30 cellular contexts compared by ENCODE assay signal in genomic region chr13:72457151-72457550, GRCh38.
"Had no signal": no experiment of that assay in that cellular context is flagged by ENCODE, and none has a peak within 500 bp of the region (broad histone marks: within the 10 kb centered on the region; RNA-seq: fewer than 3 reads in every experiment).

No MANE protein-coding gene starts in this region.

- H3K4me3 Mint-ChIP-seq: activated CD4-positive, alpha-beta memory T cell treated with anti-CD3 and anti-CD28 coated beads, Interleukin-2, amount 10 ng/mL, durations not matched to agents 7 days and 5 days; activated CD4-positive, alpha-beta T cell treated with anti-CD3 and anti-CD28 coated beads, Interleukin-2, amount 10 ng/mL, durations not matched to agents 7 days and 5 days; activated naive CD8-positive, alpha-beta T cell; activated T-cell treated with anti-CD3 and anti-CD28 coated beads, Interleukin-2, amount 50 U/mL, for 4 hours; activated T-helper 17 cell treated with anti-CD3 and anti-CD28 coated beads, Interleukin-2, amount 50 U/mL, for 72 hours; central memory CD8-positive, alpha-beta T cell; dendritic cell treated with granulocyte-macrophage colony-stimulating factor and Interleukin-4, amounts not matched to agents 40 ng/mL and 50 ng/mL, for 4 days; endodermal cell; T-helper 1 cell treated with Interleukin-12 subunit alpha and Interleukin-12 subunit beta and Interleukin-4 antibody, amounts not matched to agents 30 μg/mL and 1 μg/mL, for 36 hours had no signal

- H3K27me3 ChIP-seq: brain microvascular endothelial cell had no signal

- ATAC-seq: activated T-cell treated with anti-CD3 and anti-CD28 coated beads, Interleukin-2, amount 50 U/mL, for 4 hours; activated T-helper 17 cell treated with anti-CD3 and anti-CD28 coated beads, Interleukin-2, amount 50 U/mL, for 72 hours; esophagus mucosa had no signal

- H3K36me3 ChIP-seq: brain microvascular endothelial cell had no signal

- H3K9me3 Mint-ChIP-seq: activated CD4-positive, alpha-beta memory T cell treated with anti-CD3 and anti-CD28 coated beads, Interleukin-2, amount 10 ng/mL, durations not matched to agents 7 days and 5 days; activated CD4-positive, alpha-beta T cell treated with anti-CD3 and anti-CD28 coated beads, Interleukin-2, amount 10 ng/mL, durations not matched to agents 7 days and 5 days; activated T-cell treated with anti-CD3 and anti-CD28 coated beads, Interleukin-2, amount 50 U/mL, for 4 hours; activated T-helper 17 cell treated with anti-CD3 and anti-CD28 coated beads, Interleukin-2, amount 50 U/mL, for 72 hours; dendritic cell treated with granulocyte-macrophage colony-stimulating factor and Interleukin-4, amounts not matched to agents 40 ng/mL and 50 ng/mL, for 4 days; endodermal cell; T-helper 1 cell treated with Interleukin-12 subunit alpha and Interleukin-12 subunit beta and Interleukin-4 antibody, amounts not matched to agents 30 μg/mL and 1 μg/mL, for 36 hours had no signal

- H3K27me3 Mint-ChIP-seq: activated CD4-positive, alpha-beta memory T cell treated with anti-CD3 and anti-CD28 coated beads, Interleukin-2, amount 10 ng/mL, durations not matched to agents 7 days and 5 days; activated naive CD8-positive, alpha-beta T cell; activated T-helper 17 cell treated with anti-CD3 and anti-CD28 coated beads, Interleukin-2, amount 50 U/mL, for 72 hours; central memory CD8-positive, alpha-beta T cell; dendritic cell treated with granulocyte-macrophage colony-stimulating factor and Interleukin-4, amounts not matched to agents 40 ng/mL and 50 ng/mL, for 4 days had no signal

- H3K27ac Mint-ChIP-seq: activated CD4-positive, alpha-beta memory T cell treated with anti-CD3 and anti-CD28 coated beads, Interleukin-2, amount 10 ng/mL, durations not matched to agents 7 days and 5 days; activated CD4-positive, alpha-beta T cell treated with anti-CD3 and anti-CD28 coated beads, Interleukin-2, amount 10 ng/mL, durations not matched to agents 7 days and 5 days; activated naive CD8-positive, alpha-beta T cell; activated T-helper 17 cell treated with anti-CD3 and anti-CD28 coated beads, Interleukin-2, amount 50 U/mL, for 72 hours; dendritic cell treated with granulocyte-macrophage colony-stimulating factor and Interleukin-4, amounts not matched to agents 40 ng/mL and 50 ng/mL, for 4 days; endodermal cell; T-helper 1 cell treated with Interleukin-12 subunit alpha and Interleukin-12 subunit beta and Interleukin-4 antibody, amounts not matched to agents 30 μg/mL and 1 μg/mL, for 36 hours had no signal

- H3K4me3 ChIP-seq: coronary artery, dorsolateral prefrontal cortex had no signal

- H3K4me1 Mint-ChIP-seq: activated CD4-positive, alpha-beta memory T cell treated with anti-CD3 and anti-CD28 coated beads, Interleukin-2, amount 10 ng/mL, durations not matched to agents 7 days and 5 days; activated CD4-positive, alpha-beta T cell treated with anti-CD3 and anti-CD28 coated beads, Interleukin-2, amount 10 ng/mL, durations not matched to agents 7 days and 5 days; activated T-helper 17 cell treated with anti-CD3 and anti-CD28 coated beads, Interleukin-2, amount 50 U/mL, for 72 hours; central memory CD8-positive, alpha-beta T cell; endodermal cell had no signal

- H3K27ac ChIP-seq: brain microvascular endothelial cell, coronary artery had no signal

- H3K36me3 Mint-ChIP-seq: activated naive CD8-positive, alpha-beta T cell had no signal

- DNase-seq: activated CD4-positive, alpha-beta memory T cell treated with anti-CD3 and anti-CD28 coated beads, Interleukin-2, amount 10 ng/mL, durations not matched to agents 7 days and 5 days; activated CD4-positive, alpha-beta T cell treated with anti-CD3 and anti-CD28 coated beads for 1 hour; activated CD4-positive, alpha-beta T cell treated with anti-CD3 and anti-CD28 coated beads for 4 hours; activated CD4-positive, alpha-beta T cell treated with anti-CD3 and anti-CD28 coated beads, Interleukin-2, amount 10 ng/mL, durations not matched to agents 7 days and 5 days; activated CD4-positive, alpha-beta T cell treated with anti-CD3 and anti-CD28 coated beads, Interleukin-2, amount 50 U/mL, for 4 hours; activated CD4-positive, CD25-positive, alpha-beta regulatory T cell; activated CD8-positive, alpha-beta memory T cell treated with anti-CD3 and anti-CD28 coated beads, Interleukin-2, amount 50 U/mL, for 48 hours; activated effector memory CD4-positive, alpha-beta T cell treated with Interleukin-2 at 50 U/mL for 16 hours; activated gamma-delta T cell treated with Interleukin-2 at 50 U/mL for 16 hours; activated naive CD4-positive, alpha-beta T cell treated with anti-CD3 and anti-CD28 coated beads, Interleukin-2, amount 50 U/mL, for 16 hours; activated naive CD4-positive, alpha-beta T cell treated with Interleukin-2 at 50 U/mL for 16 hours; activated T-cell treated with anti-CD3 and anti-CD28 coated beads for 4 hours; activated T-cell treated with anti-CD3 and anti-CD28 coated beads, Interleukin-2, amount 50 U/mL, for 4 hours; amniotic stem cell; anterior cingulate cortex; brain microvascular endothelial cell; effector memory CD4-positive, alpha-beta T cell; endodermal cell; foreskin fibroblast; head of caudate nucleus; hippocampal formation; T1000 had no signal
